ENCODE assay signal across 26 cellular contexts in the genomic region with DNA sequence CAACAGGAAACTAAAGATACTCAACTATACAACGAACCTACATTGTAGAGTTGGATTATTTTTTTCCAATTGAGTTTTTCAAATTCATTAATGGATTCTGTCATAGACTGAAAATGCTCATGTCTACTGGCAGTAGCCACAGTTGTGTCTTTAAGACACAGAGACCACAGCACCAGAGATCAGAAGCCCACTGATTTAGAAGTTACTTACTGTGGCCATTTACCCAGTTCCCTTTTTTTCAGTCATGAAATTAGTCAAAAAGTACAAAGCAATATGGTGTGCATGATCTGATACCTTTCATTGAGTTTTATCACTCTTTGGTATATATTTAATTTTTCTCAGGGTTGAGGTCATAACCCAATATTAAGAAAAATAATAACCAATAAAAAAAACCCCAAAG.
"Had no signal": no experiment of that assay in that cellular context is flagged by ENCODE, and none has a peak within 500 bp of the region (broad histone marks: within the 10 kb centered on the region; RNA-seq: fewer than 3 reads in every experiment).

No MANE protein-coding gene starts in this region.

- ATAC-seq: effector memory CD8-positive, alpha-beta T cell; esophagus mucosa; gastrocnemius medialis; heart right ventricle; left cardiac atrium; left lung; left ventricle myocardium superior; lower lobe of right lung; mucosa of descending colon had no signal

- H3K4me3 ChIP-seq: colonic mucosa, esophagus squamous epithelium, gastrocnemius medialis, heart right ventricle, left lung, lower lobe of right lung, mucosa of descending colon had no signal

- H3K27ac ChIP-seq: colonic mucosa, epithelial cell of prostate, esophagus squamous epithelium, gastrocnemius medialis, heart right ventricle, left lung, lower lobe of right lung had no signal

- FAIRE-seq: endometrium, islet of Langerhans, keratinocyte had no signal

- H3K9me3 ChIP-seq: colonic mucosa, esophagus squamous epithelium, gastrocnemius medialis, lower lobe of right lung had no signal

- H3K36me3 ChIP-seq: colonic mucosa, esophagus squamous epithelium, gastrocnemius medialis, heart right ventricle, left lung, lower lobe of right lung had no signal

- DNase-seq: colonic mucosa; cortex of kidney; effector CD8-positive, alpha-beta T cell; effector memory CD8-positive, alpha-beta T cell; endodermal cell; erythroblast; esophagus squamous epithelium; foreskin fibroblast; foreskin melanocyte; gastrocnemius medialis; glutamatergic neuron; head of caudate nucleus; heart right ventricle; hippocampal formation; left cardiac atrium; left lung; left ventricle myocardium superior; lower lobe of right lung; mesenchymal stem cell; mucosa of descending colon; naive B cell had no signal

- H3K27me3 ChIP-seq: colonic mucosa, esophagus squamous epithelium, gastrocnemius medialis, heart right ventricle, left lung had no signal

- H3K4me1 ChIP-seq: colonic mucosa, esophagus squamous epithelium, gastrocnemius medialis, heart right ventricle, left lung, lower lobe of right lung had no signal
